28 cellular contexts compared by ENCODE assay signal in genomic region chr19:47006496-47006895, GRCh38. TPM values are rescaled to one million over a fixed set of nuclear protein-coding genes. Genes with fewer than 3 reads are reported as not detected.
"Had no signal": no experiment of that assay in that cellular context is flagged by ENCODE, and none has a peak within 500 bp of the region (broad histone marks: within the 10 kb centered on the region; RNA-seq: fewer than 3 reads in every experiment).

No MANE protein-coding gene starts in this region.

- DNase-seq: activated CD4-positive, alpha-beta T cell treated with anti-CD3 and anti-CD28 coated beads for 4 hours; activated CD4-positive, alpha-beta T cell treated with anti-CD3 and anti-CD28 coated beads, Interleukin-2, amount 50 U/mL, for 4 hours; activated CD8-positive, alpha-beta memory T cell treated with anti-CD3 and anti-CD28 coated beads for 24 hours; activated gamma-delta T cell treated with Interleukin-2 at 50 U/mL for 16 hours; activated naive CD4-positive, alpha-beta T cell treated with anti-CD3 and anti-CD28 coated beads, Interleukin-2, amount 50 U/mL, for 16 hours; amniotic stem cell; central memory CD4-positive, alpha-beta T cell; gastrocnemius medialis; islet precursor cell; left ventricle myocardium inferior; mucosa of descending colon; retina; stimulated activated CD4-positive, alpha-beta T cell treated with anti-CD3 and anti-CD28 coated beads, Interleukin-12 subunit alpha, Interleukin-12 subunit beta, amount 100 ng/mL, for 4 hours; stimulated activated CD4-positive, alpha-beta T cell treated with anti-CD3 and anti-CD28 coated beads, Interleukin-4, amount 100 ng/mL, for 1 hour; substantia nigra; T-cell had no signal

- H3K9me3 Mint-ChIP-seq: dendritic cell treated with granulocyte-macrophage colony-stimulating factor and Interleukin-4, amounts not matched to agents 40 ng/mL and 50 ng/mL, for 4 days; natural killer cell treated with Interleukin-12 subunit alpha and Interleukin-12 subunit beta and Interleukin-15 and Interleukin-18, amount 100 ng/mL, for 72 hours; stimulated activated naive CD8-positive, alpha-beta T cell treated with anti-CD3 and anti-CD28 coated beads, Interleukin-15, Interleukin-2, amounts not matched to agents 100 ng/mL and 50 ng/mL, for 24 hours; type B pancreatic cell had no signal

- H3K27ac Mint-ChIP-seq: dendritic cell treated with granulocyte-macrophage colony-stimulating factor and Interleukin-4, amounts not matched to agents 40 ng/mL and 50 ng/mL, for 4 days; natural killer cell treated with Interleukin-12 subunit alpha and Interleukin-12 subunit beta and Interleukin-15 and Interleukin-18, amount 100 ng/mL, for 72 hours; stimulated activated naive CD8-positive, alpha-beta T cell treated with anti-CD3 and anti-CD28 coated beads, Interleukin-15, Interleukin-2, amounts not matched to agents 100 ng/mL and 50 ng/mL, for 24 hours; T-cell had no signal

- H3K9me3 ChIP-seq: gastrocnemius medialis, left ventricle myocardium inferior, mucosa of descending colon, pancreas, prostate gland, vagina had no signal

- H3K27me3 ChIP-seq: hepatocyte, pancreas, vagina had no signal

- ATAC-seq: gastrocnemius medialis, sciatic nerve had no signal

- H3K27ac ChIP-seq: gastrocnemius medialis, hepatocyte, left ventricle myocardium inferior, pancreas, prostate gland, skin epidermis, vagina had no signal

- H3K27me3 Mint-ChIP-seq: type B pancreatic cell had no signal

- H3K4me3 Mint-ChIP-seq: dendritic cell treated with granulocyte-macrophage colony-stimulating factor and Interleukin-4, amounts not matched to agents 40 ng/mL and 50 ng/mL, for 4 days; natural killer cell treated with Interleukin-12 subunit alpha and Interleukin-12 subunit beta and Interleukin-15 and Interleukin-18, amount 100 ng/mL, for 72 hours; stimulated activated naive CD8-positive, alpha-beta T cell treated with anti-CD3 and anti-CD28 coated beads, Interleukin-15, Interleukin-2, amounts not matched to agents 100 ng/mL and 50 ng/mL, for 24 hours; T-cell; type B pancreatic cell had no signal

- H3K4me3 ChIP-seq: gastrocnemius medialis, hepatocyte, left ventricle myocardium inferior, mucosa of descending colon, pancreas, prostate gland, skin epidermis, vagina had no signal

- H3K36me3 Mint-ChIP-seq: natural killer cell treated with Interleukin-12 subunit alpha and Interleukin-12 subunit beta and Interleukin-15 and Interleukin-18, amount 100 ng/mL, for 72 hours had no signal

- H3K36me3 ChIP-seq: gastrocnemius medialis, pancreas had no signal

- H3K4me1 ChIP-seq: pancreas had no signal

RNA-seq across cellular contexts. Expression of gene NPAS1, which starts 13.1 kb away (rescaled TPM):
- total RNA-seq: left ventricle myocardium inferior; lung microvascular endothelial cell; mesenteric fat pad; natural killer cell treated with Interleukin-12 subunit alpha and Interleukin-12 subunit beta and Interleukin-15 and Interleukin-18, amount 100 ng/mL, for 72 hours had no signal
